In genomic region chr2:171411214-171411613, GRCh38 we compare ENCODE assay signal across 21 cellular contexts. TPM values are rescaled to one million over a fixed set of nuclear protein-coding genes. Genes with fewer than 3 reads are reported as not detected.
DNase-seq lines count a peak whose midpoint lies in the region; ATAC-seq, FAIRE-seq and TF ChIP-seq lines count a peak whose summit lies in the region.
"Had no signal": no experiment of that assay in that cellular context is flagged by ENCODE, and none has a peak within 500 bp of the region (broad histone marks: within the 10 kb centered on the region; RNA-seq: fewer than 3 reads in every experiment).

No MANE protein-coding gene starts in this region.

- H3K4me2 ChIP-seq in H1 (ENCODE audit: insufficient read depth in 1 of 2, low read depth in 2 of 2, low read length in 2 of 2) (no peak overlapping the region), HepG2 (ENCODE audit: low read depth, low read length) (no peak overlapping the region)
- H3K4me2 ChIP-seq: A549 had no signal

- CTCF ChIA-PET in H1 (lab: Charles Lee; ENCODE audit: partially characterized antibody) (interaction anchor here (1.3 to 2.2 kb wide), 2 partner anchors 14 to 43 kb away, joined by 3 to 6 read pairs; no protein-coding TSS in a partner anchor), HepG2 (lab: Yijun Ruan, JAX; ENCODE audit: low intra/inter-chr PET ratio, low total read pairs) (no interaction called here)

- no peaks in the 10 kb centered on the region for H3K79me1 ChIP-seq in H1 (ENCODE audit: low read depth, low read length)

- TF ChIP-seq POLR2A in GM12892 (IDR thresholded peaks at IDR 0.05; ENCODE audit: low read depth, low read length) (no peak), H1 (IDR thresholded peaks at IDR 0.05; ENCODE audit: control extremely low read depth in 1 of 2, low read depth in 2 of 2, low read length in 2 of 2) (no peak), HepG2 (IDR thresholded peaks at IDR 0.05; ENCODE audit: insufficient read depth in 1 of 2, low read depth in 2 of 2, low read length in 2 of 2) (no peak)

- H2BK15ac ChIP-seq in H1 (ENCODE audit: low read length), result no peak overlapping the region

- TF ChIP-seq RAD21 in H1 (IDR thresholded peaks at IDR 0.05 in 1 of 2, conservative IDR thresholded peaks at IDR 0.05 in 1 of 2; ENCODE audit: low read depth in 2 of 2, low read length in 2 of 2) (no peak), HepG2 (CRISPR knock-in tag; IDR thresholded peaks at IDR 0.05) (no peak)

- FAIRE-seq in GM12892 (lab: Jason Lieb, UNC), result peak; percentile 40
- FAIRE-seq in H1 (lab: Jason Lieb, UNC), result no peak
- no peak for FAIRE-seq in HepG2 (lab: Jason Lieb, UNC)
- FAIRE-seq: A549, K562 had no signal

- H2AFZ ChIP-seq in H1 (ENCODE audit: low read length) (no peak overlapping the region), HepG2 (ENCODE audit: low read length) (no peak overlapping the region)

- H3K9me3 ChIP-seq in H1 (ENCODE audit: insufficient read depth in 2 of 2, low read depth in 1 of 2, low read length in 1 of 2) (no peaks in the 10 kb centered on the region), HepG2 (ENCODE audit: low read length) (no peaks in the 10 kb centered on the region)
- H3K9me3 ChIP-seq: A549 had no signal

- H3K18ac ChIP-seq in H1 (ENCODE audit: extremely low read depth, low read length), result no peak overlapping the region; the same call in 1 of the 2 replicates

- H2BK12ac ChIP-seq in H1 (ENCODE audit: low read depth, low read length), result no peak overlapping the region

- in situ Hi-C loops in HepG2 (cut with HindIII; ENCODE audit: extremely low pct_ligation_motif_present, low pct_unique_long_range_greater_than_20kb), result no loop called here

- H4K20me1 ChIP-seq in H1 (replicated peaks in 1 of 2; ENCODE audit: control insufficient read depth in 1 of 2, insufficient read depth in 2 of 2, low read length in 2 of 2) (no peaks in the 10 kb centered on the region), HepG2 (ENCODE audit: insufficient read depth, low read length) (peaks cover 5% of the 10 kb centered on the region; the same call in 1 of the 2 replicates)

- no peaks in the 10 kb centered on the region for H3K36me3 ChIP-seq in H1 (ENCODE audit: control insufficient read depth in 2 of 4, insufficient read depth in 4 of 4, low read length in 3 of 4)
- no peaks in the 10 kb centered on the region; a peak in 3 of 5 replicates for H3K36me3 ChIP-seq in HepG2 (replicated peaks in 1 of 2; ENCODE audit: control insufficient read depth in 1 of 2, insufficient read depth in 2 of 2, low read length in 2 of 2)

- TF ChIP-seq EP300 in H1 (IDR thresholded peaks at IDR 0.05; ENCODE audit: borderline replicate concordance in 1 of 2, low read depth in 2 of 2, low read length in 2 of 2), result no peak
- no peak for TF ChIP-seq EP300 in HepG2 (IDR thresholded peaks at IDR 0.05; ENCODE audit: low read depth in 2 of 2, low read length in 2 of 2)
- TF ChIP-seq EP300 in HepG2 (CRISPR knock-in tag; IDR thresholded peaks at IDR 0.05; ENCODE audit: borderline replicate concordance), result no peak

- no peak overlapping the region for H3K23ac ChIP-seq in H1 (ENCODE audit: insufficient read length)

- 78% methylated on average over 1 of the region's 1 CpG; no CpG with 5 or more reads in 1 of the 2 experiments for WGBS in H1 (ENCODE audit: extremely low coverage in 1 of 2, insufficient coverage in 1 of 2, insufficient read length in 1 of 2, insufficient replicate concordance in 2 of 2, low coverage in 1 of 2, low lambda C conversion rate in 2 of 2, missing lambda C conversion rate in 1 of 2), 2 experiments
- WGBS in HepG2 (ENCODE audit: low lambda C conversion rate), result 30% methylated on average over 1 of the region's 1 CpG

- H2BK5ac ChIP-seq in H1 (ENCODE audit: low read depth, low read length), result no peak overlapping the region

- H3K14ac ChIP-seq in H1 (ENCODE audit: insufficient read length), result no peak overlapping the region

- no peak overlapping the region for H2BK120ac ChIP-seq in H1 (replicated peaks; ENCODE audit: low read depth, low read length)

- H3K4me3 ChIP-seq in H1 (ENCODE audit: extremely low read depth in 1 of 4, insufficient read depth in 2 of 4, low read depth in 3 of 4, low read length in 4 of 4) (no peak overlapping the region), HepG2 (replicated peaks in 1 of 3; ENCODE audit: insufficient read depth in 1 of 3, low read depth in 2 of 3, low read length in 3 of 3) (no peak overlapping the region)
- H3K4me3 ChIP-seq: A549, K562 had no signal

- H3K9ac ChIP-seq in H1 (replicated peaks in 1 of 4; ENCODE audit: extremely low read depth in 1 of 4, low read depth in 3 of 4, low read length in 3 of 4), result no peak overlapping the region
- no peak overlapping the region for H3K9ac ChIP-seq in HepG2 (ENCODE audit: insufficient read depth, low read depth, low read length)

- no peak overlapping the region for H3K27ac ChIP-seq in H1 (ENCODE audit: low read depth, low read length)
- H3K27ac ChIP-seq in HepG2 (ENCODE audit: extremely low read length, insufficient read depth, low read length), result no peak overlapping the region
- H3K27ac ChIP-seq in substantia nigra (ENCODE audit: low read depth, low read length, poor library complexity, severe bottlenecking), result no peak overlapping the region
- H3K27ac ChIP-seq: A549, RWPE1 had no signal

- H3K27me3 ChIP-seq in H1 (replicated peaks in 1 of 4; ENCODE audit: control insufficient read depth in 3 of 4, extremely low read depth in 1 of 4, insufficient read depth in 3 of 4, low read length in 3 of 4) (no peaks in the 10 kb centered on the region), HepG2 (ENCODE audit: control insufficient read depth in 1 of 2, insufficient read depth in 2 of 2, low read length in 2 of 2) (no peaks in the 10 kb centered on the region)

- no peak overlapping the region for H2AK5ac ChIP-seq in H1 (ENCODE audit: low read depth, low read length)

- POLR2A ChIA-PET in H1 (lab: Charles Lee; ENCODE audit: partially characterized antibody) (interaction anchor here (1.8 kb wide), 1 partner anchor 20 kb away, joined by 10 read pairs; no protein-coding TSS in a partner anchor), HepG2 (lab: Yijun Ruan, JAX) (interaction anchor here (0.7 kb wide), 1 partner anchor 437 kb away, joined by 3 read pairs; no protein-coding TSS in a partner anchor)

- BruUV-seq in HepG2 (replicated peaks; lab: Mats Ljungman, UMichigan), result no TSS peak

- no peak overlapping the region for H3K56ac ChIP-seq in H1 (replicated peaks; ENCODE audit: insufficient read length, low read depth, low read length)

- peak overlapping the region; percentile 58 for H4K91ac ChIP-seq in H1 (replicated peaks; ENCODE audit: insufficient read length, low read length)

- 0 out of 2 replicates have a peak overlapping the region, but pooled peaks have one; percentile 43 for H2BK20ac ChIP-seq in H1 (ENCODE audit: low read length)

- intact Hi-C loops in HepG2 (cut with micrococcal nuclease; ENCODE audit: unreplicated experiment), result loop anchor here (10.0 kb wide), 3 partner anchors 146 to 356 kb away; no protein-coding TSS in a partner anchor

- TF ChIP-seq CTCF in H1 (IDR thresholded peaks at IDR 0.05; ENCODE audit: control extremely low read depth in 1 of 3, insufficient read depth in 1 of 3, low read depth in 1 of 3, low read length in 3 of 3) (no peak), HepG2 (CRISPR knock-in tag; IDR thresholded peaks at IDR 0.05) (no peak)

- ATAC-seq in HepG2 (no peak), GM18861 (IDR thresholded peaks at IDR 0.05; ENCODE audit: unreplicated experiment) (no peak)
- ATAC-seq: A549, HCT116, K562 had no signal

- DNase-seq in GM12892 (ENCODE audit: insufficient read length) (no peak), NCI-H69 (lab: John Stamatoyannopoulos, UW) (peak; percentile 5), H1 (ENCODE audit: low read depth in 1 of 2, low spot score in 2 of 2) (no peak), HepG2 (ENCODE audit: low spot score) (no peak), NCI-H748 (lab: John Stamatoyannopoulos, UW; ENCODE audit: unreplicated experiment) (no peak), substantia nigra (lab: John Stamatoyannopoulos, UW) (no peak), SW480 (ENCODE audit: low spot score) (no peak)
- DNase-seq: CD4-positive, CD25-positive, alpha-beta regulatory T cell; DMS79 treated with DMSO at 0.1 percent for 48 hours; GOT3; NCI-H1092; NCI-H1436; NCI-H187 treated with DMSO at 0.1 percent for 48 hours; NCI-H774; NK-92 treated with Interleukin-12 subunit alpha and Interleukin-12 subunit beta, amount 100 ng/mL, for 24 hours; SIG-M5 had no signal

- H3K23me2 ChIP-seq in H1 (ENCODE audit: low read depth, low read length), result no peaks in the 10 kb centered on the region

- H3K4me1 ChIP-seq in H1 (replicated peaks in 1 of 4; ENCODE audit: control insufficient read depth in 3 of 4, insufficient read depth in 4 of 4, low read length in 3 of 4) (peaks cover 0 to 15% (median 9%) of the 10 kb centered on the region in 4 experiments; a peak in 6 of 7 replicates), HepG2 (ENCODE audit: insufficient read depth, low read length) (peaks cover 8% of the 10 kb centered on the region)

- H4K8ac ChIP-seq in H1 (ENCODE audit: extremely low read depth, insufficient read depth, low read length), result no peak overlapping the region

- no peak overlapping the region for H4K5ac ChIP-seq in H1 (ENCODE audit: insufficient read length, low read depth, low read length)

- peaks cover 0 to 84% of the 10 kb centered on the region in 2 experiments; a peak in 2 of 4 replicates for H3K79me2 ChIP-seq in H1 (ENCODE audit: control insufficient read depth in 1 of 2, insufficient read depth in 2 of 2, low read length in 2 of 2)
- peaks cover 54% of the 10 kb centered on the region for H3K79me2 ChIP-seq in HepG2 (ENCODE audit: insufficient read depth, low read length)

- H3K4ac ChIP-seq in H1 (replicated peaks; ENCODE audit: insufficient read length, low read depth, low read length), result no peak overlapping the region

RNA-seq across cellular contexts. Expression of gene METTL8, which starts 22.6 kb away (rescaled TPM):
- polyA plus RNA-seq in GM12892 (2012; ENCODE audit: missing spikeins), result 48.8 TPM
- 72.9 and 79.7 TPM in 2 replicates for total RNA-seq in H1 (2021; fragmentation: NEBNext Ultra II Directional; extraction: Animal tissue kit (Norgen Biotek cat#: 25700))
- 10.0 and 17.6 TPM in 2 replicates for polyA plus RNA-seq in H1 (2011; rRNA removed)
- polyA plus RNA-seq in H1 (2011; cell fraction: cytosol; rRNA removed), result 25.2 TPM
- polyA plus RNA-seq in H1 (2011; cell fraction: nucleus; rRNA removed), result 8.3 TPM
- polyA plus RNA-seq in H1 (2012, experiment 1 of 2), result 21.2 to 50.0 TPM (median 27.4 TPM) in 4 replicates
- 5.7 TPM for polyA plus RNA-seq in H1 (2012, experiment 2 of 2)
- 38.2 TPM for polyA plus RNA-seq in H1 (2013, experiment 1 of 2)
- 40.1 TPM for polyA plus RNA-seq in H1 (2013, experiment 2 of 2)
- polyA minus RNA-seq in H1 (2011; rRNA and poly(A)+ RNA removed), result 25.7 and 30.1 TPM in 2 replicates
- 18.0 TPM for polyA minus RNA-seq in H1 (2011; cell fraction: cytosol; rRNA and poly(A)+ RNA removed)
- 38.3 TPM for polyA minus RNA-seq in H1 (2011; cell fraction: nucleus; rRNA and poly(A)+ RNA removed)
- 68.2 and 89.8 TPM in 2 replicates for total RNA-seq in HepG2 (2016; rRNA removed; fragmentation: Illumina TruSeq; extraction: Trizol)
- total RNA-seq in HepG2 (2016; cell fraction: cytosol; rRNA removed; fragmentation: Illumina TruSeq; extraction: Trizol; ENCODE audit: low read depth), result 58.1 and 65.6 TPM in 2 replicates
- 68.4 and 92.8 TPM in 2 replicates for total RNA-seq in HepG2 (2016; cell fraction: insoluble cytoplasmic fraction; rRNA removed; fragmentation: Illumina TruSeq; extraction: Trizol)
- total RNA-seq in HepG2 (2016; cell fraction: membrane; rRNA removed; fragmentation: Illumina TruSeq; extraction: Trizol), result 43.4 and 53.8 TPM in 2 replicates
- total RNA-seq in HepG2 (2016; cell fraction: nucleus; rRNA removed; fragmentation: Illumina TruSeq; extraction: Trizol), result 39.4 and 45.4 TPM in 2 replicates
- 9.9 and 18.6 TPM in 2 replicates for polyA plus RNA-seq in HepG2 (2011; rRNA removed)
- polyA plus RNA-seq in HepG2 (2011; cell fraction: cytosol; rRNA removed), result 6.5 and 8.9 TPM in 2 replicates
- polyA plus RNA-seq in HepG2 (2011; cell fraction: nucleus; rRNA removed), result 7.2 and 8.0 TPM in 2 replicates
- polyA plus RNA-seq in HepG2 (2012), result 10.5 and 21.7 TPM in 2 replicates
- polyA plus RNA-seq in HepG2 (2016; cell fraction: cytosol; fragmentation: Illumina TruSeq; extraction: Trizol; ENCODE audit: low read depth), result 14.6 and 19.9 TPM in 2 replicates
- polyA plus RNA-seq in HepG2 (2016; cell fraction: insoluble cytoplasmic fraction; fragmentation: Illumina TruSeq; extraction: Trizol; ENCODE audit: low read depth), result 57.8 and 61.8 TPM in 2 replicates
- polyA plus RNA-seq in HepG2 (2016; cell fraction: membrane; fragmentation: Illumina TruSeq; extraction: Trizol; ENCODE audit: low read depth), result 29.4 and 30.5 TPM in 2 replicates
- 50.6 and 52.1 TPM in 2 replicates for polyA plus RNA-seq in HepG2 (2016; cell fraction: nucleus; fragmentation: Illumina TruSeq; extraction: Trizol; ENCODE audit: insufficient read depth, low read depth)
- 12.2 and 23.7 TPM in 2 replicates for polyA minus RNA-seq in HepG2 (2011; rRNA and poly(A)+ RNA removed; ENCODE audit: low replicate concordance)
- polyA minus RNA-seq in HepG2 (2011; cell fraction: cytosol; rRNA and poly(A)+ RNA removed), result 16.2 and 17.8 TPM in 2 replicates
- 30.9 and 35.8 TPM in 2 replicates for polyA minus RNA-seq in HepG2 (2011; cell fraction: nucleus; rRNA and poly(A)+ RNA removed)

RNA-seq across cellular contexts. Expression of gene DCAF17, which starts 22.8 kb away (rescaled TPM):
- 15.8 TPM for polyA plus RNA-seq in GM12892 (2012; ENCODE audit: missing spikeins)
- 26.1 and 30.0 TPM in 2 replicates for total RNA-seq in H1 (2021; fragmentation: NEBNext Ultra II Directional; extraction: Animal tissue kit (Norgen Biotek cat#: 25700))
- polyA plus RNA-seq in H1 (2011; rRNA removed), result 7.9 and 10.7 TPM in 2 replicates
- polyA plus RNA-seq in H1 (2011; cell fraction: cytosol; rRNA removed), result 14.3 TPM
- polyA plus RNA-seq in H1 (2011; cell fraction: nucleus; rRNA removed), result 9.4 TPM
- 10.0 to 20.1 TPM (median 11.9 TPM) in 4 replicates for polyA plus RNA-seq in H1 (2012, experiment 1 of 2)
- 1.1 TPM for polyA plus RNA-seq in H1 (2012, experiment 2 of 2)
- polyA plus RNA-seq in H1 (2013, experiment 1 of 2), result 16.5 TPM
- 14.3 TPM for polyA plus RNA-seq in H1 (2013, experiment 2 of 2)
- 30.2 and 35.6 TPM in 2 replicates for polyA minus RNA-seq in H1 (2011; rRNA and poly(A)+ RNA removed)
- polyA minus RNA-seq in H1 (2011; cell fraction: cytosol; rRNA and poly(A)+ RNA removed), result 21.9 TPM
- 41.8 TPM for polyA minus RNA-seq in H1 (2011; cell fraction: nucleus; rRNA and poly(A)+ RNA removed)
- total RNA-seq in HepG2 (2016; rRNA removed; fragmentation: Illumina TruSeq; extraction: Trizol), result 30.0 and 35.3 TPM in 2 replicates
- total RNA-seq in HepG2 (2016; cell fraction: cytosol; rRNA removed; fragmentation: Illumina TruSeq; extraction: Trizol; ENCODE audit: low read depth), result 26.5 and 32.7 TPM in 2 replicates
- total RNA-seq in HepG2 (2016; cell fraction: insoluble cytoplasmic fraction; rRNA removed; fragmentation: Illumina TruSeq; extraction: Trizol), result 30.5 and 35.1 TPM in 2 replicates
- 21.8 and 25.2 TPM in 2 replicates for total RNA-seq in HepG2 (2016; cell fraction: membrane; rRNA removed; fragmentation: Illumina TruSeq; extraction: Trizol)
- 44.6 and 46.6 TPM in 2 replicates for total RNA-seq in HepG2 (2016; cell fraction: nucleus; rRNA removed; fragmentation: Illumina TruSeq; extraction: Trizol)
- 13.7 and 13.8 TPM in 2 replicates for polyA plus RNA-seq in HepG2 (2011; rRNA removed)
- polyA plus RNA-seq in HepG2 (2011; cell fraction: cytosol; rRNA removed), result 5.4 and 7.3 TPM in 2 replicates
- polyA plus RNA-seq in HepG2 (2011; cell fraction: nucleus; rRNA removed), result 14.2 and 21.4 TPM in 2 replicates
- 12.1 and 13.8 TPM in 2 replicates for polyA plus RNA-seq in HepG2 (2012)
- polyA plus RNA-seq in HepG2 (2016; cell fraction: cytosol; fragmentation: Illumina TruSeq; extraction: Trizol; ENCODE audit: low read depth), result 2.4 and 2.6 TPM in 2 replicates
- 23.4 and 23.9 TPM in 2 replicates for polyA plus RNA-seq in HepG2 (2016; cell fraction: insoluble cytoplasmic fraction; fragmentation: Illumina TruSeq; extraction: Trizol; ENCODE audit: low read depth)
- polyA plus RNA-seq in HepG2 (2016; cell fraction: membrane; fragmentation: Illumina TruSeq; extraction: Trizol; ENCODE audit: low read depth), result 6.3 and 7.2 TPM in 2 replicates
- polyA plus RNA-seq in HepG2 (2016; cell fraction: nucleus; fragmentation: Illumina TruSeq; extraction: Trizol; ENCODE audit: insufficient read depth, low read depth), result 43.8 and 46.2 TPM in 2 replicates
- 5.9 and 15.8 TPM in 2 replicates for polyA minus RNA-seq in HepG2 (2011; rRNA and poly(A)+ RNA removed; ENCODE audit: low replicate concordance)
- 14.3 and 20.7 TPM in 2 replicates for polyA minus RNA-seq in HepG2 (2011; cell fraction: cytosol; rRNA and poly(A)+ RNA removed)
- polyA minus RNA-seq in HepG2 (2011; cell fraction: nucleus; rRNA and poly(A)+ RNA removed), result 64.5 and 78.1 TPM in 2 replicates
